1 cellular context compared by ENCODE assay signal in the genomic region with DNA sequence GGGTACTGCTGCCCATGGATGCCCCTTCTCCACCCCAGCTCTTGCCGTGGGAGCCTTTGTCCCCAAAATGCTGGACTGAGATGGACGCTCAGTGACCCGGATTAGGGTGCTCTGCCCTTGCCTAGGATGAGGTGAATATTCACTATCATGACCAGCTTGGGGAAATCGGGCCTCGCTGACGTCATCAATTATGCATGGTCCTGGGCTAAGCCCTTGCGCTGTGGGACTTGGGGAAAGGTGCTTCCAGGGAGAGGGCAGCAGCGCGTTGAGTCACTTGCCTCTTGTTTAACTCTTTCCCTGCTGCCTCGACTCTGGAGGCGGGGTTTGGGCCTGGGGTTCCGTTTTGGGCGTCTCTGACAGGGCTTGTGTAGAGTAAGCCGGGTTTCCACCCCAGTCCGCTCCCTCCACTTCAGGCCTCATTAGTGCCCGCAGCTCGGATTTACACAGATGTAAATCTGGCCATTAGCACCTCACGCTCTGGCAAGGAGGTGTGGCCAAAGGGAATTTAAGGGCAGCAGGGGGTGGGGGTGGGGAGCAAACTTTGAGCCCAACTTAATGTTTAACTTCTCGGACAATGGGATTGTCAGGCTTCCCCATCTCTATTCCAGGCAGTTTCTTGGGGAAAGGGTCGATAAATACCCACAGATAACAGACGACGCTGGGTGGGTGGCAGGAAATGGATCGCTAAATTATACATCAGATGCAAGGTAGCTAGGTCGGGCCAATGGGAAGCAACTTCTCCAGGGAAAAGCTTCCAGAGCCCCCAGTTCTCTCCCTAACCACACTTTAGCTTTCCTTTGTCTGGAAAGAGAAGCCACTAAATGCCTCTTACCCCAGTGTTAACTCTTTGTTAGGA.
TF ChIP-seq lines count a peak whose summit lies in the region.

No MANE protein-coding gene starts in this region.

TF ChIP-seq in A549, 52 proteins besides CTCF, POLR2A, EP300 and RAD21:
- TF ChIP-seq, protein P1, sequence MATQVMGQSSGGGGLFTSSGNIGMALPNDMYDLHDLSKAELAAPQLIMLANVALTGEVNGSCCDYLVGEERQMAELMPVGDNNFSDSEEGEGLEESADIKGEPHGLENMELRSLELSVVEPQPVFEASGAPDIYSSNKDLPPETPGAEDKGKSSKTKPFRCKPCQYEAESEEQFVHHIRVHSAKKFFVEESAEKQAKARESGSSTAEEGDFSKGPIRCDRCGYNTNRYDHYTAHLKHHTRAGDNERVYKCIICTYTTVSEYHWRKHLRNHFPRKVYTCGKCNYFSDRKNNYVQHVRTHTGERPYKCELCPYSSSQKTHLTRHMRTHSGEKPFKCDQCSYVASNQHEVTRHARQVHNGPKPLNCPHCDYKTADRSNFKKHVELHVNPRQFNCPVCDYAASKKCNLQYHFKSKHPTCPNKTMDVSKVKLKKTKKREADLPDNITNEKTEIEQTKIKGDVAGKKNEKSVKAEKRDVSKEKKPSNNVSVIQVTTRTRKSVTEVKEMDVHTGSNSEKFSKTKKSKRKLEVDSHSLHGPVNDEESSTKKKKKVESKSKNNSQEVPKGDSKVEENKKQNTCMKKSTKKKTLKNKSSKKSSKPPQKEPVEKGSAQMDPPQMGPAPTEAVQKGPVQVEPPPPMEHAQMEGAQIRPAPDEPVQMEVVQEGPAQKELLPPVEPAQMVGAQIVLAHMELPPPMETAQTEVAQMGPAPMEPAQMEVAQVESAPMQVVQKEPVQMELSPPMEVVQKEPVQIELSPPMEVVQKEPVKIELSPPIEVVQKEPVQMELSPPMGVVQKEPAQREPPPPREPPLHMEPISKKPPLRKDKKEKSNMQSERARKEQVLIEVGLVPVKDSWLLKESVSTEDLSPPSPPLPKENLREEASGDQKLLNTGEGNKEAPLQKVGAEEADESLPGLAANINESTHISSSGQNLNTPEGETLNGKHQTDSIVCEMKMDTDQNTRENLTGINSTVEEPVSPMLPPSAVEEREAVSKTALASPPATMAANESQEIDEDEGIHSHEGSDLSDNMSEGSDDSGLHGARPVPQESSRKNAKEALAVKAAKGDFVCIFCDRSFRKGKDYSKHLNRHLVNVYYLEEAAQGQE (IDR thresholded peaks at IDR 0.05), result no peak
- TF ChIP-seq RCOR1 (IDR thresholded peaks at IDR 0.05; ENCODE audit: low read depth, low read length) (no peak), ZFP36 (IDR thresholded peaks at IDR 0.05; ENCODE audit: borderline replicate concordance, partially characterized antibody) (no peak), CHD4 (IDR thresholded peaks at IDR 0.05; ENCODE audit: borderline replicate concordance) (no peak), TP53 (CRISPR knock-in tag; IDR thresholded peaks at IDR 0.05) (no peak), NFE2L2 (conservative IDR thresholded peaks at IDR 0.05; ENCODE audit: low read length) (no peak), JUN (IDR thresholded peaks at IDR 0.05) (peak in 1 of 2 experiments; percentile 55; a peak in 1 of 5 replicates), EHMT2 (IDR thresholded peaks at IDR 0.05; ENCODE audit: low read depth) (no peak), POLR2AphosphoS2 (conservative IDR thresholded peaks at IDR 0.05; ENCODE audit: low read length) (no peak), MYC (IDR thresholded peaks at IDR 0.05; ENCODE audit: borderline replicate concordance, low read length) (no peak), HOXA7 (CRISPR knock-in tag; IDR thresholded peaks at IDR 0.05) (no peak), ZSCAN20 (CRISPR knock-in tag; IDR thresholded peaks at IDR 0.05) (no peak), CBX8 (IDR thresholded peaks at IDR 0.05) (no peak), FOSB (CRISPR knock-in tag; IDR thresholded peaks at IDR 0.05) (no peak), HDAC2 (IDR thresholded peaks at IDR 0.05) (no peak), RFX5 (IDR thresholded peaks at IDR 0.05) (no peak), SMC3 (IDR thresholded peaks at IDR 0.05) (peak; percentile 47), KDM5A (IDR thresholded peaks at IDR 0.05) (no peak), ZC3H11A (IDR thresholded peaks at IDR 0.05) (no peak), ZNF302 (CRISPR knock-in tag; IDR thresholded peaks at IDR 0.05) (no peak), HOXB5 (CRISPR knock-in tag; IDR thresholded peaks at IDR 0.05) (no peak), RARB (CRISPR knock-in tag; IDR thresholded peaks at IDR 0.05) (no peak), FOSL2 (IDR thresholded peaks at IDR 0.05) (peak; percentile 41; the same call in 1 of the 2 replicates), FOSL2 (CRISPR knock-in tag; IDR thresholded peaks at IDR 0.05) (peak; percentile 92), NPAS2 (CRISPR knock-in tag; IDR thresholded peaks at IDR 0.05; ENCODE audit: borderline replicate concordance) (no peak), CBX2 (IDR thresholded peaks at IDR 0.05; ENCODE audit: borderline replicate concordance, low read depth) (no peak), GATA3 (IDR thresholded peaks at IDR 0.05; ENCODE audit: borderline replicate concordance) (peak; percentile 72; the same call in 1 of the 2 replicates), JUNB (IDR thresholded peaks at IDR 0.05) (no peak), SREBF2 (IDR thresholded peaks at IDR 0.05) (no peak), MAFK (IDR thresholded peaks at IDR 0.05; ENCODE audit: partially characterized antibody) (peak; percentile 98), ESRRA (IDR thresholded peaks at IDR 0.05; ENCODE audit: borderline replicate concordance, low read length) (peak; percentile 85; the same call in 1 of the 2 replicates)
- TF ChIP-seq, protein P2, sequence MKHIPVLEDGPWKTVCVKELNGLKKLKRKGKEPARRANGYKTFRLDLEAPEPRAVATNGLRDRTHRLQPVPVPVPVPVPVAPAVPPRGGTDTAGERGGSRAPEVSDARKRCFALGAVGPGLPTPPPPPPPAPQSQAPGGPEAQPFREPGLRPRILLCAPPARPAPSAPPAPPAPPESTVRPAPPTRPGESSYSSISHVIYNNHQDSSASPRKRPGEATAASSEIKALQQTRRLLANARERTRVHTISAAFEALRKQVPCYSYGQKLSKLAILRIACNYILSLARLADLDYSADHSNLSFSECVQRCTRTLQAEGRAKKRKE (CRISPR knock-in tag; IDR thresholded peaks at IDR 0.05; ENCODE audit: low read depth), result no peak
- TF ChIP-seq, protein P3, sequence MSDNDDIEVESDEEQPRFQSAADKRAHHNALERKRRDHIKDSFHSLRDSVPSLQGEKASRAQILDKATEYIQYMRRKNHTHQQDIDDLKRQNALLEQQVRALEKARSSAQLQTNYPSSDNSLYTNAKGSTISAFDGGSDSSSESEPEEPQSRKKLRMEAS (IDR thresholded peaks at IDR 0.05), result peak; percentile 75
- TF ChIP-seq, protein P4, sequence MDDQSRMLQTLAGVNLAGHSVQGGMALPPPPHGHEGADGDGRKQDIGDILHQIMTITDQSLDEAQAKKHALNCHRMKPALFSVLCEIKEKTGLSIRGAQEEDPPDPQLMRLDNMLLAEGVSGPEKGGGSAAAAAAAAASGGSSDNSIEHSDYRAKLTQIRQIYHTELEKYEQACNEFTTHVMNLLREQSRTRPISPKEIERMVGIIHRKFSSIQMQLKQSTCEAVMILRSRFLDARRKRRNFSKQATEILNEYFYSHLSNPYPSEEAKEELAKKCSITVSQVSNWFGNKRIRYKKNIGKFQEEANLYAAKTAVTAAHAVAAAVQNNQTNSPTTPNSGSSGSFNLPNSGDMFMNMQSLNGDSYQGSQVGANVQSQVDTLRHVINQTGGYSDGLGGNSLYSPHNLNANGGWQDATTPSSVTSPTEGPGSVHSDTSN (IDR thresholded peaks at IDR 0.05), result no peak
- TF ChIP-seq, protein P5, sequence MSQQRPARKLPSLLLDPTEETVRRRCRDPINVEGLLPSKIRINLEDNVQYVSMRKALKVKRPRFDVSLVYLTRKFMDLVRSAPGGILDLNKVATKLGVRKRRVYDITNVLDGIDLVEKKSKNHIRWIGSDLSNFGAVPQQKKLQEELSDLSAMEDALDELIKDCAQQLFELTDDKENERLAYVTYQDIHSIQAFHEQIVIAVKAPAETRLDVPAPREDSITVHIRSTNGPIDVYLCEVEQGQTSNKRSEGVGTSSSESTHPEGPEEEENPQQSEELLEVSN (IDR thresholded peaks at IDR 0.05; ENCODE audit: borderline replicate concordance, low read depth), result peak; percentile 34; the same call in 1 of the 2 replicates
- TF ChIP-seq, protein P6, sequence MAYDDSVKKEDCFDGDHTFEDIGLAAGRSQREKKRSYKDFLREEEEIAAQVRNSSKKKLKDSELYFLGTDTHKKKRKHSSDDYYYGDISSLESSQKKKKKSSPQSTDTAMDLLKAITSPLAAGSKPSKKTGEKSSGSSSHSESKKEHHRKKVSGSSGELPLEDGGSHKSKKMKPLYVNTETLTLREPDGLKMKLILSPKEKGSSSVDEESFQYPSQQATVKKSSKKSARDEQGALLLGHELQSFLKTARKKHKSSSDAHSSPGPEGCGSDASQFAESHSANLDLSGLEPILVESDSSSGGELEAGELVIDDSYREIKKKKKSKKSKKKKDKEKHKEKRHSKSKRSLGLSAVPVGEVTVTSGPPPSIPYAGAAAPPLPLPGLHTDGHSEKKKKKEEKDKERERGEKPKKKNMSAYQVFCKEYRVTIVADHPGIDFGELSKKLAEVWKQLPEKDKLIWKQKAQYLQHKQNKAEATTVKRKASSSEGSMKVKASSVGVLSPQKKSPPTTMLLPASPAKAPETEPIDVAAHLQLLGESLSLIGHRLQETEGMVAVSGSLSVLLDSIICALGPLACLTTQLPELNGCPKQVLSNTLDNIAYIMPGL (CRISPR knock-in tag; IDR thresholded peaks at IDR 0.05; ENCODE audit: borderline replicate concordance), result no peak
- TF ChIP-seq, protein P7, sequence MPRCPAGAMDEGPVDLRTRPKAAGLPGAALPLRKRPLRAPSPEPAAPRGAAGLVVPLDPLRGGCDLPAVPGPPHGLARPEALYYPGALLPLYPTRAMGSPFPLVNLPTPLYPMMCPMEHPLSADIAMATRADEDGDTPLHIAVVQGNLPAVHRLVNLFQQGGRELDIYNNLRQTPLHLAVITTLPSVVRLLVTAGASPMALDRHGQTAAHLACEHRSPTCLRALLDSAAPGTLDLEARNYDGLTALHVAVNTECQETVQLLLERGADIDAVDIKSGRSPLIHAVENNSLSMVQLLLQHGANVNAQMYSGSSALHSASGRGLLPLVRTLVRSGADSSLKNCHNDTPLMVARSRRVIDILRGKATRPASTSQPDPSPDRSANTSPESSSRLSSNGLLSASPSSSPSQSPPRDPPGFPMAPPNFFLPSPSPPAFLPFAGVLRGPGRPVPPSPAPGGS (IDR thresholded peaks at IDR 0.05), result no peak
TF ChIP-seq in A549: peak in this region for 8.
